9 cellular contexts compared by ENCODE assay signal in the genomic region with DNA sequence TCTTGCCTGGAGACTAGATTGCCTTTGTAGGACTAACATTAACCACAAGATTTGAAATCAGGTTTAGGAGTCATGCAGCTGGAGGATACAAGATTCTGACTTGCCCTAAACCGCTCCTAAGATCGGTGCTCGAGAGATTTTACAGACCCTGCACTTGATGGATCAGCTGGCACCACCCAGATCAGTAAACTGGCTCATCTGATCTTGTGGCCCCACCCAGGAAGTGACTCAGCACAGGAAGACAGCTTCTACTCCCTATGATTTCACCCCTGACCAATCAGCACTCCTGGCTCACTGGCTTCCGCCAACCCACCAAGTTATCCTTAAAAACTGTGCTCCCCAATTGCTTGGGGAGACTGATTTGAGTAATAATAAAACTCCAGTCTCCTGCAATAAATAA. TPM values are rescaled to one million over a fixed set of nuclear protein-coding genes. Genes with fewer than 3 reads are reported as not detected.
DNase-seq lines count a peak whose midpoint lies in the region; ATAC-seq and TF ChIP-seq lines count a peak whose summit lies in the region.
"Had no signal": no experiment of that assay in that cellular context is flagged by ENCODE, and none has a peak within 500 bp of the region (broad histone marks: within the 10 kb centered on the region; RNA-seq: fewer than 3 reads in every experiment).

No MANE protein-coding gene starts in this region.

- H3K36me3 ChIP-seq in DND-41 (ENCODE audit: insufficient read depth, low read length), result peaks cover 6% of the 10 kb centered on the region

- H3K9ac ChIP-seq in DND-41 (ENCODE audit: low read depth, low read length), result no peak overlapping the region

- peak; percentile 41 for DNase-seq in DND-41
- peak; percentile 33 for DNase-seq in MV-4-11 (lab: John Stamatoyannopoulos, UW)
- peak; percentile 46 for DNase-seq in activated naive CD4-positive, alpha-beta T cell treated with anti-CD3 and anti-CD28 coated beads, Interleukin-2, amount 50 U/mL, for 16 hours
- no peak for DNase-seq in osteocyte (ENCODE audit: extremely low spot score, unreplicated experiment)
- no peak for DNase-seq in NK-92 treated with Interleukin-12 subunit alpha and Interleukin-12 subunit beta, amount 100 ng/mL, for 24 hours (lab: John Stamatoyannopoulos, UW)
- no peak for DNase-seq in effector CD4-positive, alpha-beta T cell
- DNase-seq in NCI-H1105 (lab: John Stamatoyannopoulos, UW), result no peak
- DNase-seq: occipital lobe had no signal

- peak overlapping the region; percentile 29 for H3K4me3 Mint-ChIP-seq in osteocyte (ENCODE audit: unreplicated experiment)

- peak overlapping the region; percentile 35 for H3K27ac Mint-ChIP-seq in osteocyte (ENCODE audit: unreplicated experiment)

- no peaks in the 10 kb centered on the region for H3K79me2 ChIP-seq in DND-41 (ENCODE audit: insufficient read depth, low read length)

- H3K4me3 ChIP-seq in DND-41 (ENCODE audit: low read depth in 1 of 2, low read length in 2 of 2), result no peak overlapping the region

- no peak overlapping the region for H3K4me2 ChIP-seq in DND-41 (ENCODE audit: insufficient read depth, low read length)

- no peak overlapping the region for H3K27ac ChIP-seq in DND-41 (ENCODE audit: low read length)

- 0 out of 2 replicates have a peak overlapping the region, but pooled peaks have one; percentile 34 for H2AFZ ChIP-seq in DND-41 (ENCODE audit: low read depth, low read length)

- TF ChIP-seq CTCF in DND-41 (IDR thresholded peaks at IDR 0.05; ENCODE audit: borderline replicate concordance, extremely low read depth, low read length, poor library complexity, severe bottlenecking) (no peak), osteocyte (IDR thresholded peaks at IDR 0.05) (no peak)

- peaks cover 5% of the 10 kb centered on the region for H3K4me1 Mint-ChIP-seq in osteocyte (ENCODE audit: unreplicated experiment)

- H3K36me3 Mint-ChIP-seq in osteocyte (ENCODE audit: unreplicated experiment), result peaks cover 2% of the 10 kb centered on the region

- H3K9me3 Mint-ChIP-seq in osteocyte (ENCODE audit: unreplicated experiment), result no peaks in the 10 kb centered on the region
- H3K9me3 Mint-ChIP-seq: stimulated activated memory B cell treated with anti-CD40 and anti-IgM and Interleukin-4, amounts not matched to agents 10 μg/mL and 1 μg/mL and 100 μg/mL, for 72 hours had no signal

- H3K4me1 ChIP-seq in DND-41 (ENCODE audit: insufficient read depth, low read length), result peaks cover 17% of the 10 kb centered on the region

- H3K27me3 Mint-ChIP-seq in osteocyte (ENCODE audit: unreplicated experiment), result no peaks in the 10 kb centered on the region
- H3K27me3 Mint-ChIP-seq: stimulated activated memory B cell treated with anti-CD40 and anti-IgM and Interleukin-4, amounts not matched to agents 10 μg/mL and 1 μg/mL and 100 μg/mL, for 72 hours had no signal

- no peaks in the 10 kb centered on the region for H3K9me3 ChIP-seq in DND-41 (ENCODE audit: insufficient read depth, low read length, severe bottlenecking)

- ATAC-seq in DND-41 (ENCODE audit: insufficient read depth, low read depth), result no peak
- ATAC-seq: stimulated activated memory B cell treated with anti-CD40 and anti-IgM and Interleukin-4, amounts not matched to agents 10 μg/mL and 1 μg/mL and 100 μg/mL, for 72 hours had no signal

- no peaks in the 10 kb centered on the region for H4K20me1 ChIP-seq in DND-41 (ENCODE audit: insufficient read depth, low read length)

- no peaks in the 10 kb centered on the region for H3K27me3 ChIP-seq in DND-41 (ENCODE audit: insufficient read depth, low read length, poor library complexity)

RNA-seq across cellular contexts. Expression of a gene that starts 0.9 kb away (rescaled TPM):
- total RNA-seq in osteocyte, result 1.2 and 1.3 TPM in 2 replicates

RNA-seq across cellular contexts. Expression of a gene that starts 8.5 kb away (rescaled TPM):
- 69.8 and 70.7 TPM in 2 replicates for total RNA-seq in osteocyte

Comparison
In these comparisons a context has a peak if more than half of its experiments do, and no peak if none do; other contexts are left out.
1. DNase-seq: peak in DND-41 (single experiment), MV-4-11 (single experiment) and activated naive CD4-positive, alpha-beta T cell treated with anti-CD3 and anti-CD28 coated beads, Interleukin-2, amount 50 U/mL, for 16 hours (single experiment); none in osteocyte (single experiment), NK-92 treated with Interleukin-12 subunit alpha and Interleukin-12 subunit beta, amount 100 ng/mL, for 24 hours (single experiment), effector CD4-positive, alpha-beta T cell (single experiment) and NCI-H1105 (single experiment).